ENCODE assay signal across 9 cellular contexts in the genomic region with DNA sequence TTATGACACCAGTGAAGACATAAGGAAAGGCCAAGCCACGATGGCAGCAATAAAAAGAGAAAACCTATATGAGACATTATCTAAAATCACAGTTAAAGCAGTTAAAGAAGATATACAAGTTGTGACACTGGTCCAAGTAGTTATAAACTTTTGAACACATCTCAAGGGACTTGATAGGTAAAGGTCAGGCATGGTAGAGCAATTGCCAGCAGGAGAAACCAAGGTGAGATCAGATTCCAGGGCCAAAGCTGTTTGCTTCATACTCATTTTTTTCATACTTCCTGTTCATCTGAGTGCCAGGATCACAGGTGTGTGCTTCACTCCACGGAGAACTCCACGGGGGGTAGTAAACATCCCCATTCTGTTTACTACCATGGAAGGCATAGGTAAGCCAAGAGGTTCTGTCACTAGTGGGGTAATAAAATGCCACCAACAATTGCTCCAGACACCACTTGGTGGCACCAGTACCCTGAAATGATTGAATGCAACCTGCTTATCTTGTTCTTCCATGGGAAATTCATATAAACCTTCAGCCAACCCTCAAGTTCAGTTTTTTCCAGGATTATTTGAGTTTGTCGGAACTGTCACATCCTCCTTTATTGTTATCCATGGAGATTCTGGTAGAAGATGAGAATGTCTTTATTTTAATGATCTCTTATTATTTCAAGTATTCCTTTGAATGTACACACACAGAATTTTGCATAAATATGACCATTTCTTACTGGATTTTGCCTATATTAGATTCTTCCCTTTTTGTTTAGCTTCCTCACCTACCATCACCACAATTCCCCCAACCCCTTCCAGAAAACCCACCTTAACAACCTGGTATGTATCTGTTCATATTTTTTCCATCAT. TPM values are rescaled to one million over a fixed set of nuclear protein-coding genes. Genes with fewer than 3 reads are reported as not detected.
A peak's percentile ranks its signal among the peaks of the same experiment; 100 is the strongest.
DNase-seq lines count a peak whose midpoint lies in the region; ATAC-seq, FAIRE-seq and TF ChIP-seq lines count a peak whose summit lies in the region.
"Had no signal": no experiment of that assay in that cellular context is flagged by ENCODE, and none has a peak within 500 bp of the region (broad histone marks: within the 10 kb centered on the region; RNA-seq: fewer than 3 reads in every experiment).

No MANE protein-coding gene starts in this region.

- POLR2A ChIA-PET in activated CD4-positive, alpha-beta T cell treated with anti-CD3 and anti-CD28 coated beads for 36 hours (lab: Charles Lee): no interaction called here

- H3K9me3 ChIP-seq in mucosa of descending colon (no peaks in the 10 kb centered on the region), HAP-1 (no peaks in the 10 kb centered on the region)

- H3K27me3 ChIP-seq in HAP-1 (ENCODE audit: low read depth): no peaks in the 10 kb centered on the region

- FAIRE-seq in colon (lab: Jason Lieb, UNC): peak; percentile 10

- no peak overlapping the region for H3K4me3 Mint-ChIP-seq in activated CD4-positive, alpha-beta T cell treated with anti-CD3 and anti-CD28 coated beads for 36 hours
- H3K4me3 Mint-ChIP-seq: stimulated activated naive CD8-positive, alpha-beta T cell treated with anti-CD3 and anti-CD28 coated beads, Interleukin-15, Interleukin-2, amounts not matched to agents 100 ng/mL and 50 ng/mL, for 24 hours had no signal

- CTCF ChIA-PET in activated CD4-positive, alpha-beta T cell treated with anti-CD3 and anti-CD28 coated beads for 36 hours (lab: Charles Lee): interaction anchor here (0.6 to 0.7 kb wide), 2 partner anchors 264 to 520 kb away, joined by 3 read pairs; no protein-coding TSS in a partner anchor

- H3K27ac Mint-ChIP-seq in activated CD4-positive, alpha-beta T cell treated with anti-CD3 and anti-CD28 coated beads for 36 hours: no peak overlapping the region
- H3K27ac Mint-ChIP-seq: stimulated activated naive CD8-positive, alpha-beta T cell treated with anti-CD3 and anti-CD28 coated beads, Interleukin-15, Interleukin-2, amounts not matched to agents 100 ng/mL and 50 ng/mL, for 24 hours had no signal

- no peaks in the 10 kb centered on the region for H3K36me3 ChIP-seq in mucosa of descending colon (ENCODE audit: low read depth)
- no peaks in the 10 kb centered on the region for H3K36me3 ChIP-seq in HAP-1 (replicated peaks)

- H3K4me1 ChIP-seq in mucosa of descending colon (ENCODE audit: low read depth): peaks cover 22% of the 10 kb centered on the region
- no peaks in the 10 kb centered on the region for H3K4me1 ChIP-seq in HAP-1

- H3K9me3 Mint-ChIP-seq in activated CD4-positive, alpha-beta T cell treated with anti-CD3 and anti-CD28 coated beads for 36 hours (ENCODE audit: low read depth): no peaks in the 10 kb centered on the region
- H3K9me3 Mint-ChIP-seq: stimulated activated naive CD8-positive, alpha-beta T cell treated with anti-CD3 and anti-CD28 coated beads, Interleukin-15, Interleukin-2, amounts not matched to agents 100 ng/mL and 50 ng/mL, for 24 hours had no signal

- H3K36me3 Mint-ChIP-seq in activated CD4-positive, alpha-beta T cell treated with anti-CD3 and anti-CD28 coated beads for 36 hours (ENCODE audit: low read depth): no peaks in the 10 kb centered on the region

- peak; percentile 30 for TF ChIP-seq CTCF in mucosa of descending colon (IDR thresholded peaks at IDR 0.05)

- no peak overlapping the region for H3K4me3 ChIP-seq in mucosa of descending colon
- H3K4me3 ChIP-seq in HAP-1: no peak overlapping the region

- peak; percentile 60 for DNase-seq in DMS 273 (lab: John Stamatoyannopoulos, UW; ENCODE audit: unreplicated experiment)
- DNase-seq in NCI-H526 treated with DMSO at 0.1 percent for 48 hours (lab: John Stamatoyannopoulos, UW): peak; percentile 58
- peak in 2 of 3 donors; percentile 44 to 78 for DNase-seq in mucosa of descending colon
- DNase-seq in activated CD4-positive, alpha-beta T cell treated with anti-CD3 and anti-CD28 coated beads for 36 hours: no peak
- DNase-seq in HAP-1 (ENCODE audit: low spot score in 2 of 2): no peak
- DNase-seq in epidermal melanocyte (ENCODE audit: insufficient read length, low spot score): no peak

- intact Hi-C loops in mucosa of descending colon (cut with DNase I, micrococcal nuclease): loop anchor here in 1 of 2 donors (5.0 kb wide), 1 partner anchor 60 kb away; the partner anchor contains the start of gene TSPAN8
- intact Hi-C loops in activated CD4-positive, alpha-beta T cell treated with anti-CD3 and anti-CD28 coated beads for 36 hours (cut with DNase I, micrococcal nuclease): loop anchor here (2.0 to 10.0 kb wide), 3 partner anchors 175 to 530 kb away; no protein-coding TSS in a partner anchor

- H3K27me3 Mint-ChIP-seq in activated CD4-positive, alpha-beta T cell treated with anti-CD3 and anti-CD28 coated beads for 36 hours: no peaks in the 10 kb centered on the region

- ATAC-seq in HG02759 (IDR thresholded peaks at IDR 0.05; ENCODE audit: unreplicated experiment) (peak; percentile 69), mucosa of descending colon (peak; percentile 81)
- ATAC-seq in activated CD4-positive, alpha-beta T cell treated with anti-CD3 and anti-CD28 coated beads for 36 hours: no peak

- H3K4me1 Mint-ChIP-seq in activated CD4-positive, alpha-beta T cell treated with anti-CD3 and anti-CD28 coated beads for 36 hours: no peaks in the 10 kb centered on the region

- in situ Hi-C loops in HAP-1 (cut with MboI; ENCODE audit: low sequenced_read_pairs): no loop called here

RNA-seq across cellular contexts. Expression of gene TSPAN8, which starts 59.2 kb away (rescaled TPM):
- total RNA-seq in mucosa of descending colon: 1,000 to 10,000 TPM in 2 of 3 donors, 100 to 1,000 TPM in 1; 685 to 1,687 (median 1,460) TPM
- total RNA-seq in activated CD4-positive, alpha-beta T cell treated with anti-CD3 and anti-CD28 coated beads for 36 hours: not detected

Comparison
In these comparisons a context has a peak if more than half of its experiments do, and no peak if none do; other contexts are left out.
1. DNase-seq: peak in DMS 273 (single experiment), NCI-H526 treated with DMSO at 0.1 percent for 48 hours (single experiment) and mucosa of descending colon (2 of 3); none in activated CD4-positive, alpha-beta T cell treated with anti-CD3 and anti-CD28 coated beads for 36 hours (single experiment), HAP-1 (0 of 2) and epidermal melanocyte (single experiment).
2. RNA of gene TSPAN8, which starts 59.2 kb away (total RNA-seq): 685 to 1,687 TPM in mucosa of descending colon; not detected in activated CD4-positive, alpha-beta T cell treated with anti-CD3 and anti-CD28 coated beads for 36 hours; every median in the first group is over 100 times any median in the second.